Comparison of ENCODE assay signal across 25 cellular contexts in the genomic region with DNA sequence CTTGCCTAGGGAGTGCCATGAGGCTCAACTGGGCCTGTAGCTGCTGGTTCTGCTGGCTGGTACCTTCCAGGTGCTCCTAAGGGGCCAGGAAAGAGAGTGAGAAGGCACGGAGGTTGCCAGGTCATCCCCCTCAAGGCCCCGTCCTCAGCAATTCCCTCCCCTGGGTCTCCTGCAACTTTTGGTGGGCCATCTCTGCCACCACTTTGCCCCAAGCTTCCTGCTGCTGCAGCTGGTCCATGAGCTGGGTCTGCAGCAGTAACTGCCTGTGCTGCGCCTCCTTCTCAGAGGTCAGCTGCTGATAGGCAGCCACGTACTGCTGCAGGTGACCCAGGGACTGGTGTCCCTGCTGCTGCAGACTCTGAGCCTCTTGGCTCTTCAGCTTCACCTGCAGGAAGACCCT. TPM values are rescaled to one million over a fixed set of nuclear protein-coding genes. Genes with fewer than 3 reads are reported as not detected.
DNase-seq lines count a peak whose midpoint lies in the region; FAIRE-seq lines count a peak whose summit lies in the region.
"Had no signal": no experiment of that assay in that cellular context is flagged by ENCODE, and none has a peak within 500 bp of the region (broad histone marks: within the 10 kb centered on the region; RNA-seq: fewer than 3 reads in every experiment).

No MANE protein-coding gene starts in this region.

- no peak overlapping the region for H4K91ac ChIP-seq in neuronal stem cell (ENCODE audit: low read depth, low read length, poor library complexity)

- no peak overlapping the region for H3K4me3 ChIP-seq in neuronal stem cell (ENCODE audit: low read length in 2 of 2)
- H3K4me3 ChIP-seq: BLaER1 had no signal

- peak; percentile 71 for FAIRE-seq in urothelium cell line (lab: Jason Lieb, UNC)
- FAIRE-seq: A204.1, G401.6, GM12891, GM19239 had no signal

- peak overlapping the region; percentile 28 for H3K27ac Mint-ChIP-seq in activated naive CD4-positive, alpha-beta T cell treated with anti-CD3 and anti-CD28 coated beads, Interleukin-2, amount 10 ng/mL, durations not matched to agents 7 days and 5 days
- H3K27ac Mint-ChIP-seq: CD14-positive monocyte; CD4-positive, CD25-positive, alpha-beta regulatory T cell had no signal

- H3K27ac ChIP-seq in neuronal stem cell (replicated peaks; ENCODE audit: low read length): no peak overlapping the region
- H3K27ac ChIP-seq: 22Rv1, BLaER1 had no signal

- no peaks in the 10 kb centered on the region for H3K9me3 Mint-ChIP-seq in activated naive CD4-positive, alpha-beta T cell treated with anti-CD3 and anti-CD28 coated beads, Interleukin-2, amount 10 ng/mL, durations not matched to agents 7 days and 5 days
- H3K9me3 Mint-ChIP-seq: CD14-positive monocyte; CD4-positive, alpha-beta memory T cell; CD4-positive, CD25-positive, alpha-beta regulatory T cell; CD8-positive, alpha-beta memory T cell had no signal

- no peak for DNase-seq in activated naive CD4-positive, alpha-beta T cell treated with anti-CD3 and anti-CD28 coated beads, Interleukin-2, amount 10 ng/mL, durations not matched to agents 7 days and 5 days
- no peak for DNase-seq in activated naive CD4-positive, alpha-beta T cell treated with anti-CD3 and anti-CD28 coated beads, Interleukin-2, amount 50 U/mL, for 16 hours
- DNase-seq in neuronal stem cell (ENCODE audit: low spot score) (no peak), urothelium cell line (ENCODE audit: low spot score) (no peak), DMS79 (lab: John Stamatoyannopoulos, UW) (no peak), 8988T (no peak)
- DNase-seq: ACHN; BE2C; C1 segment of cervical spinal cord; CD4-positive, alpha-beta memory T cell; CD4-positive, CD25-positive, alpha-beta regulatory T cell; CD8-positive, alpha-beta memory T cell; COR-L47; DMS 273 treated with DMSO at 0.1 percent for 48 hours; DMS153; DMS53; DMS79 treated with DMSO at 0.1 percent for 48 hours; GF-D8 had no signal

- H3K14ac ChIP-seq in neuronal stem cell (ENCODE audit: low read length): no peak overlapping the region

- H3K4me3 Mint-ChIP-seq in activated naive CD4-positive, alpha-beta T cell treated with anti-CD3 and anti-CD28 coated beads, Interleukin-2, amount 10 ng/mL, durations not matched to agents 7 days and 5 days: no peak overlapping the region
- H3K4me3 Mint-ChIP-seq: CD14-positive monocyte; CD4-positive, alpha-beta memory T cell; CD4-positive, CD25-positive, alpha-beta regulatory T cell; CD8-positive, alpha-beta memory T cell had no signal

- no peaks in the 10 kb centered on the region for H3K9me3 ChIP-seq in neuronal stem cell (replicated peaks in 1 of 2; ENCODE audit: control insufficient read depth in 2 of 2, insufficient read depth in 1 of 2, low read depth in 1 of 2, low read length in 2 of 2)
- H3K9me3 ChIP-seq: BE2C, BLaER1 had no signal

- H2AK5ac ChIP-seq in neuronal stem cell (ENCODE audit: low read depth, low read length): peak overlapping the region; percentile 37

- no peak overlapping the region for H3K9ac ChIP-seq in neuronal stem cell (ENCODE audit: low read depth, low read length, poor library complexity)
- H3K9ac ChIP-seq: BLaER1 had no signal

- H3K27me3 ChIP-seq in neuronal stem cell (ENCODE audit: control insufficient read depth in 3 of 3, insufficient read depth in 3 of 3, low read depth in 1 of 3, low read length in 3 of 3): peaks cover 0 to 19% (median 0%) of the 10 kb centered on the region in 3 experiments
- H3K27me3 ChIP-seq: BE2C, BLaER1 had no signal

- no peak overlapping the region for H2AFZ ChIP-seq in neuronal stem cell (ENCODE audit: low read length)

- no peak overlapping the region for H3K4me2 ChIP-seq in neuronal stem cell (ENCODE audit: insufficient read depth, low read length, poor library complexity, severe bottlenecking)
- H3K4me2 ChIP-seq: BLaER1 had no signal

- H4K8ac ChIP-seq in neuronal stem cell (ENCODE audit: low read depth, low read length): no peak overlapping the region

- no peaks in the 10 kb centered on the region for H3K4me1 Mint-ChIP-seq in activated naive CD4-positive, alpha-beta T cell treated with anti-CD3 and anti-CD28 coated beads, Interleukin-2, amount 10 ng/mL, durations not matched to agents 7 days and 5 days
- H3K4me1 Mint-ChIP-seq: CD14-positive monocyte; CD4-positive, alpha-beta memory T cell; CD4-positive, CD25-positive, alpha-beta regulatory T cell; CD8-positive, alpha-beta memory T cell had no signal

- no CpG with 5 or more reads among the region's 4 CpGs for WGBS in neuronal stem cell (ENCODE audit: extremely low coverage in 2 of 2, insufficient read length in 2 of 2, insufficient replicate concordance in 1 of 2), 2 donors

- H3K23ac ChIP-seq in neuronal stem cell (ENCODE audit: low read depth, low read length, poor library complexity): no peak overlapping the region

- CTCF ChIA-PET in activated naive CD4-positive, alpha-beta T cell treated with anti-CD3 and anti-CD28 coated beads, Interleukin-2, amount 10 ng/mL, durations not matched to agents 7 days and 5 days (lab: Charles Lee): no interaction called here

- peaks cover 2% of the 10 kb centered on the region for H3K79me1 ChIP-seq in neuronal stem cell (ENCODE audit: low read depth, low read length)

- no peaks in the 10 kb centered on the region for H3K36me3 Mint-ChIP-seq in activated naive CD4-positive, alpha-beta T cell treated with anti-CD3 and anti-CD28 coated beads, Interleukin-2, amount 10 ng/mL, durations not matched to agents 7 days and 5 days
- H3K36me3 Mint-ChIP-seq: CD14-positive monocyte; CD4-positive, alpha-beta memory T cell; CD4-positive, CD25-positive, alpha-beta regulatory T cell had no signal

- H3K4me1 ChIP-seq in neuronal stem cell (ENCODE audit: control insufficient read depth in 2 of 2, insufficient read depth in 1 of 2, low read depth in 1 of 2, low read length in 2 of 2): peaks cover 6% of the 10 kb centered on the region in 2 donors
- H3K4me1 ChIP-seq: BE2C, BLaER1 had no signal

- peaks cover 29% of the 10 kb centered on the region for H3K27me3 Mint-ChIP-seq in activated naive CD4-positive, alpha-beta T cell treated with anti-CD3 and anti-CD28 coated beads, Interleukin-2, amount 10 ng/mL, durations not matched to agents 7 days and 5 days
- H3K27me3 Mint-ChIP-seq: CD4-positive, alpha-beta memory T cell had no signal

- no peak overlapping the region for H2BK15ac ChIP-seq in neuronal stem cell (ENCODE audit: low read length)

- H3K18ac ChIP-seq in neuronal stem cell (ENCODE audit: low read length): no peak overlapping the region

- H2BK120ac ChIP-seq in neuronal stem cell (ENCODE audit: low read depth, low read length): no peak overlapping the region

- H3K4ac ChIP-seq in neuronal stem cell (ENCODE audit: low read length): no peak overlapping the region

- no peak overlapping the region for H2BK12ac ChIP-seq in neuronal stem cell (ENCODE audit: low read length)

- no peaks in the 10 kb centered on the region for H3K36me3 ChIP-seq in neuronal stem cell (replicated peaks in 1 of 2; ENCODE audit: control insufficient read depth in 2 of 2, insufficient read depth in 2 of 2, low read length in 2 of 2)
- H3K36me3 ChIP-seq: BE2C, BLaER1 had no signal

- H2BK5ac ChIP-seq in neuronal stem cell (ENCODE audit: low read length): no peak overlapping the region

RNA-seq across cellular contexts. Expression of gene MTPAP, which starts 17.3 kb away (rescaled TPM):
- polyA plus RNA-seq in neuronal stem cell (2013, experiment 1 of 2): 15.9 TPM
- polyA plus RNA-seq in neuronal stem cell (2013, experiment 2 of 2): 16.9 TPM
